In the genomic region with DNA sequence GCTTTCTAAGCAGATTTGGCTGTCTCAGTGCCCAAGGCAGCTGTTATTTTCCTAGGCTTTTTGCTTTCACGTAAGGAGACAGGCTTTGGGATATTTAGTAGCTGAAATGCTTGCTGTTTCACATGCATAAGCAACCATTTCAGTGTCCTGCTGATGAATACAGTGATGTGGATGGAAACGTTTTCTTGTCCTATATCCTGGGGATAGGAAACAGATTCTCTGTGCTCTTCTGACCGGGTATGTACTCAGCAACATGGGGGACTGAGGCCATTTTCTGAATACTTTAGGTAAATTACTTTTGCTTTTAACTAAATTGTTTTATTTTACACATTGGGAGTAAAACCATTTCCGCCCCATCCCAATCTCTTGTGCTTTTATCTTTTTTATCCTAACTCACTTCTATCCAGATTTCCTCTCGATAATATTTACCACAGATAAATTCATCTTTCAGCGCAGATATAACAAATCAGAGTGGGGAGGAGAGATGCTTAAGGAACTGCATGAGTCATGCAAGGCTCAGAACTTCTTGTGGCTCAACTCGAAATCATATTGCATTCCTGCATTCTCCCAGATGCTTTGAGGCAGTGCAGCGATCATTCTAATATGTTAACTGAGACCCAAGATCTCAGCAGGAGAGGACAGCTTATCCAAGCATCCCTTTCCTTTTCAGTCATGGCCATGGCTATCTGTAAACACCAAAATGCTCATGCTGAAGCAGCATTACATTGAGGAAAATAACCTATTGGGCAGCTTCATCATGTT, we compare ENCODE assay signal across 22 cellular contexts. TPM values are rescaled to one million over a fixed set of nuclear protein-coding genes. Genes with fewer than 3 reads are reported as not detected.
A peak's percentile ranks its signal among the peaks of the same experiment; 100 is the strongest.
DNase-seq lines count a peak whose midpoint lies in the region; ATAC-seq and TF ChIP-seq lines count a peak whose summit lies in the region.
"Had no signal": no experiment of that assay in that cellular context is flagged by ENCODE, and none has a peak within 500 bp of the region (broad histone marks: within the 10 kb centered on the region; RNA-seq: fewer than 3 reads in every experiment).

No MANE protein-coding gene starts in this region.

- H3K4me3 ChIP-seq in astrocyte of the spinal cord (ENCODE audit: low read depth, low read length) (no peak overlapping the region), iPS-18a (ENCODE audit: low read length) (peak overlapping the region; percentile 4), osteoblast (ENCODE audit: insufficient read depth, low read length) (no peak overlapping the region), lower leg skin (ENCODE audit: low read depth, poor library complexity, severe bottlenecking) (no peak overlapping the region)
- H3K4me3 ChIP-seq: skin epidermis, suprapubic skin had no signal

- no peak for TF ChIP-seq POLR2A in lower leg skin (IDR thresholded peaks at IDR 0.05)

- in situ Hi-C loops in astrocyte of the spinal cord (cut with HindIII; ENCODE audit: low sequenced_read_pairs), result no loop called here

- H3K27me3 ChIP-seq in iPS-18a (ENCODE audit: control insufficient read depth, insufficient read depth, low read length) (no peaks in the 10 kb centered on the region), osteoblast (ENCODE audit: insufficient read depth, low read length) (no peaks in the 10 kb centered on the region)
- H3K27me3 ChIP-seq: suprapubic skin had no signal

- H3K9me3 ChIP-seq in iPS-18a (ENCODE audit: control insufficient read depth, low read depth, low read length), result peaks cover 6% of the 10 kb centered on the region
- peaks cover 2% of the 10 kb centered on the region for H3K9me3 ChIP-seq in osteoblast (ENCODE audit: low read depth, low read length)
- H3K9me3 ChIP-seq: suprapubic skin had no signal

- H3K27ac ChIP-seq in iPS-18a (ENCODE audit: low read length) (peak overlapping the region; percentile 8), osteoblast (ENCODE audit: low read depth, low read length) (no peak overlapping the region)
- H3K27ac ChIP-seq: RWPE1, skin epidermis, suprapubic skin, WERI-Rb-1 had no signal

- DNase-seq in AG20443 (ENCODE audit: low spot score), result peak; percentile 21
- peak; percentile 54 for DNase-seq in HT1080 (ENCODE audit: low read depth)
- peak; percentile 75 for DNase-seq in astrocyte of the spinal cord (ENCODE audit: low read depth, low spot score)
- DNase-seq in osteoblast (ENCODE audit: insufficient read length, low spot score, missing footprints), result no peak
- no peak for DNase-seq in sciatic nerve (ENCODE audit: low spot score)
- DNase-seq in lower leg skin (ENCODE audit: low spot score in 2 of 2), result no peak
- no peak for DNase-seq in medulla oblongata (ENCODE audit: extremely low spot score)
- DNase-seq: activated CD4-positive, alpha-beta memory T cell treated with anti-CD3 and anti-CD28 coated beads, Interleukin-2, amount 10 ng/mL, durations not matched to agents 7 days and 5 days; activated T-cell treated with anti-CD3 and anti-CD28 coated beads, Interleukin-2, amount 50 U/mL, for 4 hours; COR-L47; effector memory CD4-positive, alpha-beta T cell; hypothalamus; Karpas-422; stimulated activated CD4-positive, alpha-beta T cell treated with anti-CD3 and anti-CD28 coated beads, Interleukin-4, amount 100 ng/mL, for 24 hours; T-helper 1 cell; WERI-Rb-1 had no signal

- intact Hi-C loops in sciatic nerve (cut with DNase I) (no loop called here), lower leg skin (cut with DNase I; ENCODE audit: low total_unique reads) (no loop called here)

- H3K4me1 ChIP-seq in iPS-18a (ENCODE audit: control insufficient read depth, low read depth, low read length), result peaks cover 33% of the 10 kb centered on the region
- no peaks in the 10 kb centered on the region for H3K4me1 ChIP-seq in osteoblast (ENCODE audit: insufficient read depth, low read length)
- H3K4me1 ChIP-seq: suprapubic skin had no signal

- ATAC-seq in sciatic nerve, result no peak
- ATAC-seq: activated T-cell treated with anti-CD3 and anti-CD28 coated beads, Interleukin-2, amount 50 U/mL, for 4 hours; left lobe of liver had no signal

- no peaks in the 10 kb centered on the region for H3K79me2 ChIP-seq in osteoblast (ENCODE audit: insufficient read depth, low read length)

- H3K36me3 ChIP-seq in iPS-18a (ENCODE audit: control insufficient read depth, low read depth, low read length) (no peaks in the 10 kb centered on the region), osteoblast (ENCODE audit: insufficient read depth, low read length) (no peaks in the 10 kb centered on the region)
- H3K36me3 ChIP-seq: suprapubic skin, WERI-Rb-1 had no signal

- no peak overlapping the region for H2AFZ ChIP-seq in osteoblast (ENCODE audit: low read length)

- no peak overlapping the region for H3K9ac ChIP-seq in iPS-18a (ENCODE audit: low read length)

- no peaks in the 10 kb centered on the region for H4K20me1 ChIP-seq in osteoblast (ENCODE audit: insufficient read depth, low read length)

- WGBS in lower leg skin, 2 donors, result 38 to 46% methylated on average over 8 of the region's 8 CpGs

- no peak for TF ChIP-seq CTCF in astrocyte of the spinal cord (IDR thresholded peaks at IDR 0.05; ENCODE audit: low read depth, low read length)
- TF ChIP-seq CTCF in osteoblast (IDR thresholded peaks at IDR 0.05; ENCODE audit: extremely low read depth, low read depth, low read length), result no peak
- TF ChIP-seq CTCF in lower leg skin (IDR thresholded peaks at IDR 0.05), result no peak

- no peak overlapping the region for H3K4me2 ChIP-seq in osteoblast (ENCODE audit: insufficient read depth, low read length)

RNA-seq across cellular contexts. Expression of gene GALR1, which starts 22.3 kb away (rescaled TPM):
- total RNA-seq in HT1080 (2014; rRNA removed; shearing (Covaris generic)), result not detected in 2 replicates
- not detected in 2 replicates for polyA plus RNA-seq in HT1080 (2015; cell fraction: cytosol; rRNA removed)
- not detected in 2 replicates for polyA plus RNA-seq in HT1080 (2015; cell fraction: nucleus; rRNA removed)
- not detected in 2 replicates for total RNA-seq in osteoblast
- total RNA-seq in sciatic nerve, result 0.13 TPM
- not detected for total RNA-seq in lower leg skin
- total RNA-seq: activated CD4-positive, alpha-beta memory T cell treated with anti-CD3 and anti-CD28 coated beads, Interleukin-2, amount 10 ng/mL, durations not matched to agents 7 days and 5 days; activated T-cell treated with anti-CD3 and anti-CD28 coated beads, Interleukin-2, amount 50 U/mL, for 4 hours; left lobe of liver; osteocyte had no signal

Comparison
In these comparisons a context has a peak if more than half of its experiments do, and no peak if none do; other contexts are left out.
1. DNase-seq: peak in AG20443 (single experiment), HT1080 (single experiment) and astrocyte of the spinal cord (single experiment); none in osteoblast (single experiment), sciatic nerve (single experiment), lower leg skin (0 of 2) and medulla oblongata (single experiment).